ENCODE assay signal across 11 cellular contexts in the genomic region with DNA sequence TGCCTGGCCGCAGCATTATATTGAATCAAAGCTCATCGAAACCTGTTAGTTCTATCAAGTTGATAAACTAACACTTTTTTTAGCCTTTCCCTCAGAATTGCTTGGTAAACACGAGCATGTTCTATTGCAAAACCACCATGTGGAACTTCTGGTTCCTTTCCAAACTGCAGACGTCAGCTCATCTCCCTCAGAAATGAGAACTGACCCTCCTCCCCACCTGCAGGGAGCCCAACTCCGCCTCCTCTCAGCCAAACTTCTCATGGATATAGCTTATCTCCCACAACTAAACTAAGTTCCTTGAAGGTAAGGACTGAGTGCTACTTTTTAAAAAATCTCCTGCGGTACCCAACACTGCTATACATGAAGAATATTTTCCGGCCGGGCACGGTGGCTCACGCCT. TPM values are rescaled to one million over a fixed set of nuclear protein-coding genes. Genes with fewer than 3 reads are reported as not detected.
A peak's percentile ranks its signal among the peaks of the same experiment; 100 is the strongest.
DNase-seq lines count a peak whose midpoint lies in the region; ATAC-seq and TF ChIP-seq lines count a peak whose summit lies in the region.
"Had no signal": no experiment of that assay in that cellular context is flagged by ENCODE, and none has a peak within 500 bp of the region (broad histone marks: within the 10 kb centered on the region; RNA-seq: fewer than 3 reads in every experiment).

No MANE protein-coding gene starts in this region.

- POLR2A ChIA-PET in MCF 10A (lab: Yijun Ruan, JAX): interaction anchor here (0.6 to 1.1 kb wide), 4 partner anchors 12 to 245 kb away, joined by 3 to 5 read pairs (median 3); a partner anchor contains a TSS

- TF ChIP-seq CTCF in MCF 10A (IDR thresholded peaks at IDR 0.05; ENCODE audit: unreplicated experiment): no peak
- no peak for TF ChIP-seq CTCF in mammary epithelial cell (conservative IDR thresholded peaks at IDR 0.05 in 1 of 2, IDR thresholded peaks at IDR 0.05 in 1 of 2; ENCODE audit: extremely low read depth in 1 of 2, insufficient read depth in 1 of 2, low read depth in 1 of 2, low read length in 2 of 2)
- no peak for TF ChIP-seq CTCF in esophagus squamous epithelium (IDR thresholded peaks at IDR 0.05)
- no peak for TF ChIP-seq CTCF in uterus (IDR thresholded peaks at IDR 0.05)

- CTCF ChIA-PET in MCF 10A (lab: Yijun Ruan, JAX): no interaction called here
- CTCF ChIA-PET in mammary epithelial cell (lab: Charles Lee; ENCODE audit: low non-redundant PET): no interaction called here

- H3K4me3 Mint-ChIP-seq in MCF 10A (ENCODE audit: unreplicated experiment): peak overlapping the region; percentile 40

- H3K14ac ChIP-seq in mesenchymal stem cell (ENCODE audit: low read length in 2 of 2): no peak overlapping the region

- H3K27ac Mint-ChIP-seq in MCF 10A (ENCODE audit: low read depth, unreplicated experiment): peak overlapping the region; percentile 80

- H2BK12ac ChIP-seq in mesenchymal stem cell (ENCODE audit: low read length in 2 of 2): no peak overlapping the region

- H3K9me3 ChIP-seq in mammary epithelial cell (replicated peaks; ENCODE audit: insufficient read depth, low read length) (no peaks in the 10 kb centered on the region), esophagus squamous epithelium (no peaks in the 10 kb centered on the region), mesenchymal stem cell (ENCODE audit: control insufficient read depth, low read length) (no peaks in the 10 kb centered on the region), uterus (no peaks in the 10 kb centered on the region)

- DNase-seq in MCF 10A (ENCODE audit: unreplicated experiment) (peak; percentile 63), mammary epithelial cell (no peak), esophagus squamous epithelium (lab: John Stamatoyannopoulos, UW) (no peak), mesenchymal stem cell (no peak), uterus (peak; percentile 58 to 69), NCI-H2196 (lab: John Stamatoyannopoulos, UW; ENCODE audit: unreplicated experiment) (no peak), NCI-H2107 treated with DMSO at 0.1 percent for 48 hours (lab: John Stamatoyannopoulos, UW; ENCODE audit: unreplicated experiment) (no peak)
- DNase-seq: activated CD4-positive, alpha-beta T cell treated with anti-CD3 and anti-CD28 coated beads for 48 hours; Karpas-422; NCI-H345 had no signal

- H4K8ac ChIP-seq in mesenchymal stem cell (ENCODE audit: low read length): no peak overlapping the region

- H4K91ac ChIP-seq in mesenchymal stem cell (ENCODE audit: low read length): no peak overlapping the region

- H2AFZ ChIP-seq in mammary epithelial cell (ENCODE audit: low read depth, low read length) (no peak overlapping the region), mesenchymal stem cell (ENCODE audit: low read depth, low read length) (no peak overlapping the region)

- H3K4me1 Mint-ChIP-seq in MCF 10A (ENCODE audit: insufficient read depth, unreplicated experiment): peaks cover 10% of the 10 kb centered on the region

- H3K4me3 ChIP-seq in mammary epithelial cell (replicated peaks in 1 of 3; ENCODE audit: insufficient read depth in 1 of 3, low read depth in 2 of 3, low read length in 3 of 3) (no peak overlapping the region), esophagus squamous epithelium (no peak overlapping the region), mesenchymal stem cell (ENCODE audit: insufficient read depth in 1 of 2, low read depth in 1 of 2, low read length in 2 of 2) (no peak overlapping the region), uterus (no peak overlapping the region)

- no TSS peak for BruUV-seq in MCF 10A (replicated peaks; lab: Mats Ljungman, UMichigan)
- BruUV-seq in mammary epithelial cell (replicated peaks; lab: Mats Ljungman, UMichigan): no TSS peak

- H3K27ac ChIP-seq in mammary epithelial cell (ENCODE audit: insufficient read depth, low read depth, low read length): no peak overlapping the region
- peak overlapping the region in 3 of 4 donors; percentile 67 to 68 (median 68) for H3K27ac ChIP-seq in esophagus squamous epithelium
- peak overlapping the region; percentile 69 for H3K27ac ChIP-seq in mesenchymal stem cell (ENCODE audit: low read length, poor library complexity, severe bottlenecking)
- H3K27ac ChIP-seq in uterus: peak overlapping the region; percentile 19 to 49

- intact Hi-C loops in MCF 10A (cut with micrococcal nuclease): no loop called here
- intact Hi-C loops in mammary epithelial cell (cut with micrococcal nuclease): no loop called here
- intact Hi-C loops in esophagus squamous epithelium (cut with DNase I): no loop called here
- intact Hi-C loops in uterus (cut with DNase I; ENCODE audit: low total_unique reads): no loop called here

- no peak for TF ChIP-seq POLR2A in esophagus squamous epithelium (IDR thresholded peaks at IDR 0.05)
- no peak for TF ChIP-seq POLR2A in uterus (IDR thresholded peaks at IDR 0.05)

- H3K4me2 ChIP-seq in mammary epithelial cell (ENCODE audit: insufficient read depth, low read depth, low read length) (no peak overlapping the region), mesenchymal stem cell (ENCODE audit: low read length, poor library complexity, severe bottlenecking) (no peak overlapping the region)

- no peaks in the 10 kb centered on the region for H3K9me3 Mint-ChIP-seq in MCF 10A (ENCODE audit: unreplicated experiment)

- WGBS in mammary epithelial cell (ENCODE audit: low coverage, missing lambda C conversion rate): 97% methylated on average over 10 of the region's 10 CpGs
- 79 to 81% methylated on average over 10 of the region's 10 CpGs for WGBS in esophagus squamous epithelium, 2 donors
- 96% methylated on average over 10 of the region's 10 CpGs for WGBS in mesenchymal stem cell

- no peak overlapping the region for H2BK120ac ChIP-seq in mesenchymal stem cell (ENCODE audit: low read depth, low read length)

- H3K36me3 ChIP-seq in mammary epithelial cell (ENCODE audit: insufficient read depth, low read length): peaks cover 14% of the 10 kb centered on the region
- H3K36me3 ChIP-seq in esophagus squamous epithelium: peaks cover 9 to 77% (median 32%) of the 10 kb centered on the region in 3 donors
- peaks cover 16 to 22% of the 10 kb centered on the region in 2 experiments for H3K36me3 ChIP-seq in mesenchymal stem cell (ENCODE audit: control insufficient read depth in 1 of 2, insufficient read depth in 2 of 2, low read depth in 1 of 2, low read length in 2 of 2)
- no peaks in the 10 kb centered on the region for H3K36me3 ChIP-seq in uterus

- H3K9ac ChIP-seq in mammary epithelial cell (ENCODE audit: insufficient read depth, low read length): no peak overlapping the region
- peak overlapping the region; percentile 77 for H3K9ac ChIP-seq in mesenchymal stem cell (ENCODE audit: low read length)

- no peak overlapping the region for H2BK15ac ChIP-seq in mesenchymal stem cell (ENCODE audit: low read depth, poor library complexity, severe bottlenecking)

- no peak overlapping the region for H3K23ac ChIP-seq in mesenchymal stem cell (ENCODE audit: low read length in 2 of 2)

- dilution Hi-C loops in mammary epithelial cell (cut with HindIII; ENCODE audit: low sequenced_read_pairs): no loop called here

- H3K18ac ChIP-seq in mesenchymal stem cell (ENCODE audit: low read depth in 1 of 2, low read length in 2 of 2): no peak overlapping the region

- H3K27me3 ChIP-seq in mammary epithelial cell (ENCODE audit: insufficient read depth, low read length): no peaks in the 10 kb centered on the region
- H3K27me3 ChIP-seq in esophagus squamous epithelium: no peaks in the 10 kb centered on the region
- no peaks in the 10 kb centered on the region for H3K27me3 ChIP-seq in mesenchymal stem cell (ENCODE audit: control insufficient read depth in 1 of 2, insufficient read depth in 1 of 2, low read length in 2 of 2)
- no peaks in the 10 kb centered on the region for H3K27me3 ChIP-seq in uterus

- no peak overlapping the region for H2AK5ac ChIP-seq in mesenchymal stem cell (ENCODE audit: low read length, severe bottlenecking)

- peaks cover 11% of the 10 kb centered on the region for H3K79me2 ChIP-seq in mammary epithelial cell (ENCODE audit: insufficient read depth, low read length)

- H3K4ac ChIP-seq in mesenchymal stem cell (ENCODE audit: low read depth in 1 of 2, low read length in 2 of 2): no peak overlapping the region

- no peak overlapping the region for H2BK5ac ChIP-seq in mesenchymal stem cell (ENCODE audit: low read depth, low read length, poor library complexity, severe bottlenecking)

- in situ Hi-C loops in mammary epithelial cell (cut with MboI; ENCODE audit: low sequenced_read_pairs in 2 of 2): no loop called here

- H4K20me1 ChIP-seq in mammary epithelial cell (ENCODE audit: insufficient read depth, low read length): no peaks in the 10 kb centered on the region

- H3K36me3 Mint-ChIP-seq in MCF 10A (ENCODE audit: insufficient read depth, unreplicated experiment): peaks cover 77% of the 10 kb centered on the region

- H3K27me3 Mint-ChIP-seq in MCF 10A (ENCODE audit: insufficient read depth, unreplicated experiment): no peaks in the 10 kb centered on the region

- no peak for ATAC-seq in HG03442 (IDR thresholded peaks at IDR 0.05; ENCODE audit: unreplicated experiment)

- H3K79me1 ChIP-seq in mesenchymal stem cell (replicated peaks; ENCODE audit: low read length, poor library complexity, severe bottlenecking): peaks cover 16% of the 10 kb centered on the region

- H3K4me1 ChIP-seq in mammary epithelial cell (ENCODE audit: insufficient read depth, low read length) (no peaks in the 10 kb centered on the region), esophagus squamous epithelium (peaks cover 0 to 24% (median 3%) of the 10 kb centered on the region in 3 donors), mesenchymal stem cell (ENCODE audit: control insufficient read depth, insufficient read depth, low read depth, low read length) (peaks cover 17% of the 10 kb centered on the region), uterus (no peaks in the 10 kb centered on the region)

RNA-seq across cellular contexts. Expression of a gene that starts 6.7 kb away (rescaled TPM):
- 17.0 and 23.0 TPM in 2 replicates for total RNA-seq in MCF 10A (2022)
- total RNA-seq in mammary epithelial cell: 10 to 100 TPM; 25.3 to 25.6 TPM
- polyA plus RNA-seq in mammary epithelial cell: 25.8 TPM
- 58.6 TPM for polyA minus RNA-seq in mammary epithelial cell
- 100 to 1,000 TPM in 1 of 4 donors, 10 to 100 TPM in 3; 64.1 to 124 (median 67.9) TPM for total RNA-seq in esophagus squamous epithelium
- 5.4 TPM for polyA plus RNA-seq in mesenchymal stem cell (2013, experiment 1 of 2)
- 5.5 TPM for polyA plus RNA-seq in mesenchymal stem cell (2013, experiment 2 of 2)
- total RNA-seq in uterus: 10 to 100 TPM; 10.9 to 35.9 (median 31.5) TPM

RNA-seq across cellular contexts. Expression of a gene that starts 21.0 kb away (rescaled TPM):
- total RNA-seq in MCF 10A (2022) (0.70 and 0.88 TPM in 2 replicates), mammary epithelial cell (under 1 TPM in 1 of 2 donors, not detected in 1; 0.17 TPM), esophagus squamous epithelium (10 to 100 TPM in 2 of 4 donors, 1 to 10 TPM in 2; 5.9 to 15.4 (median 10.2) TPM), uterus (not detected)
- polyA plus RNA-seq in mammary epithelial cell: not detected
- polyA minus RNA-seq in mammary epithelial cell: not detected
- polyA plus RNA-seq in mesenchymal stem cell (2013, experiment 1 of 2): not detected
- polyA plus RNA-seq in mesenchymal stem cell (2013, experiment 2 of 2): not detected

RNA-seq across cellular contexts. Expression of a gene that starts 41.5 kb away (rescaled TPM):
- 10.9 and 16.8 TPM in 2 replicates for total RNA-seq in MCF 10A (2022)
- total RNA-seq in mammary epithelial cell: 10 to 100 TPM; 15.2 to 21.5 TPM
- polyA plus RNA-seq in mammary epithelial cell: 9.7 TPM
- polyA minus RNA-seq in mammary epithelial cell: 31.2 TPM
- 10 to 100 TPM; 10.9 to 13.0 (median 11.9) TPM for total RNA-seq in esophagus squamous epithelium
- 10.0 TPM for polyA plus RNA-seq in mesenchymal stem cell (2013, experiment 1 of 2)
- 9.7 TPM for polyA plus RNA-seq in mesenchymal stem cell (2013, experiment 2 of 2)
- 10 to 100 TPM in 2 of 4 donors, 1 to 10 TPM in 2; 3.6 to 16.2 (median 10.1) TPM for total RNA-seq in uterus

RNA-seq across cellular contexts. Expression of a gene that starts 41.8 kb away (rescaled TPM):
- total RNA-seq in MCF 10A (2022) (32.5 and 35.3 TPM in 2 replicates), mammary epithelial cell (10 to 100 TPM; 27.2 to 36.4 TPM), esophagus squamous epithelium (10 to 100 TPM; 17.9 to 34.0 (median 21.1) TPM), uterus (10 to 100 TPM; 28.9 to 89.7 (median 63.4) TPM)
- polyA plus RNA-seq in mammary epithelial cell: 15.2 TPM
- polyA minus RNA-seq in mammary epithelial cell: 71.6 TPM
- 12.8 TPM for polyA plus RNA-seq in mesenchymal stem cell (2013, experiment 1 of 2)
- 12.5 TPM for polyA plus RNA-seq in mesenchymal stem cell (2013, experiment 2 of 2)

Comparison
In these comparisons a context has a peak if more than half of its experiments do, and no peak if none do; other contexts are left out.
1. DNase-seq: peak in MCF 10A (single experiment) and uterus (2 of 2); none in mammary epithelial cell (single experiment), esophagus squamous epithelium (single experiment), mesenchymal stem cell (single experiment), NCI-H2196 (single experiment) and NCI-H2107 treated with DMSO at 0.1 percent for 48 hours (single experiment).